ENCODE assay signal across 24 cellular contexts in genomic region chr5:176644294-176644693, GRCh38. TPM values are rescaled to one million over a fixed set of nuclear protein-coding genes. Genes with fewer than 3 reads are reported as not detected.
"Had no signal": no experiment of that assay in that cellular context is flagged by ENCODE, and none has a peak within 500 bp of the region (broad histone marks: within the 10 kb centered on the region; RNA-seq: fewer than 3 reads in every experiment).

No MANE protein-coding gene starts in this region.

- H3K9me3 Mint-ChIP-seq: activated B cell treated with CpG ODN at 0.5 μM for 24 hours; activated CD4-positive, alpha-beta memory T cell treated with anti-CD3 and anti-CD28 coated beads, Interleukin-2, amount 10 ng/mL, durations not matched to agents 7 days and 5 days; activated CD4-positive, alpha-beta T cell treated with anti-CD3 and anti-CD28 coated beads, Interleukin-2, amount 10 ng/mL, durations not matched to agents 7 days and 5 days; activated naive CD4-positive, alpha-beta T cell treated with anti-CD3 and anti-CD28 coated beads for 36 hours; activated naive CD8-positive, alpha-beta T cell treated with anti-CD3 and anti-CD28 coated beads for 36 hours; activated T-helper 17 cell treated with anti-CD3 and anti-CD28 coated beads, Interleukin-2, amount 50 U/mL, for 72 hours; T-helper 1 cell treated with Interleukin-12 subunit alpha and Interleukin-12 subunit beta and Interleukin-4 antibody, amounts not matched to agents 30 μg/mL and 1 μg/mL, for 36 hours had no signal

- ATAC-seq: activated T-helper 17 cell treated with anti-CD3 and anti-CD28 coated beads, Interleukin-2, amount 50 U/mL, for 72 hours; PC-3 had no signal

- H3K27me3 Mint-ChIP-seq: activated B cell treated with CpG ODN at 0.5 μM for 24 hours; activated CD4-positive, alpha-beta memory T cell treated with anti-CD3 and anti-CD28 coated beads, Interleukin-2, amount 10 ng/mL, durations not matched to agents 7 days and 5 days; activated CD4-positive, alpha-beta T cell treated with anti-CD3 and anti-CD28 coated beads, Interleukin-2, amount 10 ng/mL, durations not matched to agents 7 days and 5 days; activated naive CD8-positive, alpha-beta T cell treated with anti-CD3 and anti-CD28 coated beads for 36 hours; activated T-helper 17 cell treated with anti-CD3 and anti-CD28 coated beads, Interleukin-2, amount 50 U/mL, for 72 hours had no signal

- H3K4me3 Mint-ChIP-seq: activated B cell treated with CpG ODN at 0.5 μM for 24 hours; activated CD4-positive, alpha-beta memory T cell treated with anti-CD3 and anti-CD28 coated beads, Interleukin-2, amount 10 ng/mL, durations not matched to agents 7 days and 5 days; activated CD4-positive, alpha-beta T cell treated with anti-CD3 and anti-CD28 coated beads, Interleukin-2, amount 10 ng/mL, durations not matched to agents 7 days and 5 days; activated naive CD4-positive, alpha-beta T cell treated with anti-CD3 and anti-CD28 coated beads for 36 hours; activated naive CD8-positive, alpha-beta T cell treated with anti-CD3 and anti-CD28 coated beads for 36 hours; activated T-helper 17 cell treated with anti-CD3 and anti-CD28 coated beads, Interleukin-2, amount 50 U/mL, for 72 hours had no signal

- H3K36me3 Mint-ChIP-seq: activated naive CD8-positive, alpha-beta T cell treated with anti-CD3 and anti-CD28 coated beads for 36 hours had no signal

- DNase-seq: activated B cell treated with CpG ODN at 0.5 μM for 24 hours; activated CD4-positive, alpha-beta memory T cell treated with anti-CD3 and anti-CD28 coated beads, Interleukin-2, amount 10 ng/mL, durations not matched to agents 7 days and 5 days; activated CD4-positive, alpha-beta T cell treated with anti-CD3 and anti-CD28 coated beads for 1 hour; activated CD4-positive, alpha-beta T cell treated with anti-CD3 and anti-CD28 coated beads, Interleukin-2, amount 10 ng/mL, durations not matched to agents 7 days and 5 days; activated gamma-delta T cell; activated naive CD4-positive, alpha-beta T cell treated with anti-CD3 and anti-CD28 coated beads for 36 hours; activated naive CD8-positive, alpha-beta T cell treated with anti-CD3 and anti-CD28 coated beads for 36 hours; activated T-cell treated with anti-CD3 and anti-CD28 coated beads for 4 hours; activated T-cell treated with anti-CD3 and anti-CD28 coated beads, Interleukin-2, amount 50 U/mL, for 48 hours; Karpas-422; NCI-H1105 treated with DMSO at 0.1 percent for 48 hours; NCI-H1436 treated with DMSO at 0.1 percent for 48 hours; NCI-H187; NCI-H2081; NCI-H446; NCI-H524 treated with DMSO at 0.1 percent for 48 hours; PC-3; SHP77 treated with DMSO at 0.1 percent for 48 hours; T-helper 9 cell had no signal

- H3K27ac Mint-ChIP-seq: activated CD4-positive, alpha-beta memory T cell treated with anti-CD3 and anti-CD28 coated beads, Interleukin-2, amount 10 ng/mL, durations not matched to agents 7 days and 5 days; activated CD4-positive, alpha-beta T cell treated with anti-CD3 and anti-CD28 coated beads, Interleukin-2, amount 10 ng/mL, durations not matched to agents 7 days and 5 days; activated naive CD4-positive, alpha-beta T cell treated with anti-CD3 and anti-CD28 coated beads for 36 hours; activated naive CD8-positive, alpha-beta T cell treated with anti-CD3 and anti-CD28 coated beads for 36 hours; activated T-helper 17 cell treated with anti-CD3 and anti-CD28 coated beads, Interleukin-2, amount 50 U/mL, for 72 hours had no signal

RNA-seq across cellular contexts. Expression of gene EIF4E1B, which starts 13.8 kb away (rescaled TPM):
- total RNA-seq: activated B cell treated with CpG ODN at 0.5 μM for 24 hours; activated CD4-positive, alpha-beta memory T cell treated with anti-CD3 and anti-CD28 coated beads, Interleukin-2, amount 10 ng/mL, durations not matched to agents 7 days and 5 days; activated CD4-positive, alpha-beta T cell treated with anti-CD3 and anti-CD28 coated beads, Interleukin-2, amount 10 ng/mL, durations not matched to agents 7 days and 5 days; activated CD8-positive, alpha-beta memory T cell treated with anti-CD3 and anti-CD28 coated beads for 36 hours; activated naive CD4-positive, alpha-beta T cell treated with anti-CD3 and anti-CD28 coated beads for 36 hours; activated naive CD8-positive, alpha-beta T cell treated with anti-CD3 and anti-CD28 coated beads for 36 hours; activated T-helper 17 cell treated with anti-CD3 and anti-CD28 coated beads, Interleukin-2, amount 50 U/mL, for 72 hours; cardiac septum; PC-3; SK-MEL-5 had no signal

RNA-seq across cellular contexts. Expression of gene SNCB, which starts 14.0 kb away (rescaled TPM):
- total RNA-seq: activated B cell treated with CpG ODN at 0.5 μM for 24 hours; activated CD4-positive, alpha-beta memory T cell treated with anti-CD3 and anti-CD28 coated beads, Interleukin-2, amount 10 ng/mL, durations not matched to agents 7 days and 5 days; activated CD4-positive, alpha-beta T cell treated with anti-CD3 and anti-CD28 coated beads, Interleukin-2, amount 10 ng/mL, durations not matched to agents 7 days and 5 days; activated CD8-positive, alpha-beta memory T cell treated with anti-CD3 and anti-CD28 coated beads for 36 hours; activated naive CD4-positive, alpha-beta T cell treated with anti-CD3 and anti-CD28 coated beads for 36 hours; activated T-helper 17 cell treated with anti-CD3 and anti-CD28 coated beads, Interleukin-2, amount 50 U/mL, for 72 hours had no signal
